ENCODE assay signal across 29 cellular contexts in genomic region chr12:89650239-89650638, GRCh38. TPM values are rescaled to one million over a fixed set of nuclear protein-coding genes. Genes with fewer than 3 reads are reported as not detected.
DNase-seq lines count a peak whose midpoint lies in the region; ATAC-seq, FAIRE-seq and TF ChIP-seq lines count a peak whose summit lies in the region.
"Had no signal": no experiment of that assay in that cellular context is flagged by ENCODE, and none has a peak within 500 bp of the region (broad histone marks: within the 10 kb centered on the region; RNA-seq: fewer than 3 reads in every experiment).

No MANE protein-coding gene starts in this region.

- H3K4me1 ChIP-seq in IMR-90 (ENCODE audit: control insufficient read depth, insufficient read depth, low read length) (peaks cover 5% of the 10 kb centered on the region; the same call in 1 of the 2 replicates), K562 (replicated peaks in 1 of 2; ENCODE audit: control insufficient read depth in 2 of 2, insufficient read depth in 2 of 2, low read length in 2 of 2) (peaks cover 3 to 19% of the 10 kb centered on the region in 2 experiments; a peak in 3 of 5 replicates), prostate gland (replicated peaks) (no peaks in the 10 kb centered on the region), BE2C (peaks cover 12% of the 10 kb centered on the region)
- H3K4me1 ChIP-seq: BLaER1 treated with 17β-estradiol and CSF1 and Interleukin-3, amounts not matched to agents 10 nM and 100 nM; SJCRH30 had no signal

- no peak overlapping the region for H2BK5ac ChIP-seq in IMR-90 (ENCODE audit: low read depth, low read length, poor library complexity, severe bottlenecking)

- POLR2A ChIA-PET in IMR-90 (lab: Charles Lee; ENCODE audit: unreplicated experiment): no interaction called here
- POLR2A ChIA-PET in K562 (lab: Yijun Ruan, JAX): no interaction called here

- H3K9me3 ChIP-seq in IMR-90 (ENCODE audit: control insufficient read depth, insufficient read depth, low read length): peaks cover 2% of the 10 kb centered on the region; the same call in 1 of the 2 replicates
- 0 out of 2 replicates have a peak, but pooled peaks cover 1% of the 10 kb centered on the region for H3K9me3 ChIP-seq in K562 (replicated peaks; ENCODE audit: control insufficient read depth, insufficient read depth, low read depth, low read length)
- H3K9me3 ChIP-seq in prostate gland: no peaks in the 10 kb centered on the region
- H3K9me3 ChIP-seq in BE2C: no peaks in the 10 kb centered on the region

- H3K4ac ChIP-seq in IMR-90 (ENCODE audit: low read depth, low read length): no peak overlapping the region

- ATAC-seq in IMR-90 (ENCODE audit: low read depth) (no peak), K562 (no peak)
- ATAC-seq: GM12878, Right ventricle myocardium inferior, SK-N-SH treated with all-trans-retinoic acid at 6 μM for 48 hours had no signal

- WGBS in IMR-90 (ENCODE audit: extremely low coverage in 2 of 2, insufficient read length in 1 of 2), 2 experiments: no CpG with 5 or more reads among the region's 2 CpGs
- whole genome bisulfite sequencing in K562 (ENCODE audit: insufficient coverage, low coverage, missing lambda C conversion rate): 96% methylated on average over 2 of the region's 2 CpGs
- 100% methylated on average over 2 of the region's 2 CpGs for WGBS in prostate gland

- H2BK15ac ChIP-seq in IMR-90 (ENCODE audit: low read depth, low read length): no peak overlapping the region

- BruUV-seq in IMR-90 (replicated peaks; lab: Mats Ljungman, UMichigan) (no TSS peak), K562 (replicated peaks; lab: Mats Ljungman, UMichigan) (no TSS peak)

- H3K14ac ChIP-seq in IMR-90 (replicated peaks; ENCODE audit: low read depth, low read length): no peak overlapping the region

- peaks cover 3% of the 10 kb centered on the region for H3K36me3 ChIP-seq in IMR-90 (ENCODE audit: control insufficient read depth, insufficient read depth, low read length)
- peaks cover 22% of the 10 kb centered on the region for H3K36me3 ChIP-seq in K562 (ENCODE audit: control insufficient read depth, insufficient read depth, low read length)
- H3K36me3 ChIP-seq in prostate gland: no peaks in the 10 kb centered on the region
- H3K36me3 ChIP-seq in BE2C: no peaks in the 10 kb centered on the region

- no peak overlapping the region for H4K8ac ChIP-seq in IMR-90 (ENCODE audit: low read depth in 2 of 2, low read length in 2 of 2)

- in situ Hi-C loops in IMR-90 (cut with MboI; ENCODE audit: low sequenced_read_pairs) (no loop called here), K562 (cut with MboI) (no loop called here)

- no peak overlapping the region for H3K18ac ChIP-seq in IMR-90 (ENCODE audit: low read depth, low read length)

- FAIRE-seq in K562 (lab: Jason Lieb, UNC): peak; percentile 11
- FAIRE-seq: A204.1, D721Med, GM12878 had no signal

- H2AK5ac ChIP-seq in IMR-90 (ENCODE audit: low read depth, low read length): no peak overlapping the region

- H3K79me1 ChIP-seq in IMR-90 (ENCODE audit: low read depth in 1 of 2, low read length in 2 of 2): peaks cover 32 to 60% of the 10 kb centered on the region in 2 experiments

- TF ChIP-seq EP300 in K562 (IDR thresholded peaks at IDR 0.05; ENCODE audit: low read length): no peak

- H3K27me3 ChIP-seq in IMR-90 (ENCODE audit: control insufficient read depth, insufficient read depth, low read length) (no peaks in the 10 kb centered on the region), K562 (ENCODE audit: control insufficient read depth in 2 of 2, insufficient read depth in 2 of 2, low read length in 2 of 2) (no peaks in the 10 kb centered on the region), prostate gland (replicated peaks; ENCODE audit: insufficient read depth) (no peaks in the 10 kb centered on the region), BE2C (no peaks in the 10 kb centered on the region)
- H3K27me3 ChIP-seq: BLaER1 treated with 17β-estradiol and CSF1 and Interleukin-3, amounts not matched to agents 10 nM and 100 nM; SJCRH30 had no signal

- H4K20me1 ChIP-seq in IMR-90 (ENCODE audit: insufficient read depth, low read length) (peaks cover 4% of the 10 kb centered on the region; the same call in 1 of the 2 replicates), K562 (replicated peaks; ENCODE audit: control insufficient read depth, insufficient read depth, low read length) (no peaks in the 10 kb centered on the region)

- dilution Hi-C loops in IMR-90 (cut with HindIII; ENCODE audit: low sequenced_read_pairs, unreplicated experiment): no loop called here

- H2BK20ac ChIP-seq in IMR-90 (ENCODE audit: low read depth, low read length): no peak overlapping the region

- peak; percentile 23 for DNase-seq in EH (ENCODE audit: low read depth)
- peak; percentile 5 for DNase-seq in IMR-90
- no peak for DNase-seq in K562 (ENCODE audit: extremely low read depth in 1 of 4, low spot score in 3 of 4)
- peak; percentile 23 for DNase-seq in fibroblast of pulmonary artery (ENCODE audit: low read depth)
- no peak for DNase-seq in prostate gland (ENCODE audit: low spot score)
- no peak for DNase-seq in activated CD8-positive, alpha-beta memory T cell treated with anti-CD3 and anti-CD28 coated beads, Interleukin-2, amount 50 U/mL, for 4 hours
- DNase-seq in NCI-H1417 treated with DMSO at 0.1 percent for 48 hours (lab: John Stamatoyannopoulos, UW): no peak
- no peak for DNase-seq in BE2C
- DNase-seq: CD4-positive, alpha-beta T cell; GDM1; GM23248; H7; NCI-H1092 treated with DMSO at 0.1 percent for 48 hours; NCI-H1436 treated with DMSO at 0.1 percent for 48 hours; NCI-H1930; NCI-H2107; NCI-H446; NCI-H524 treated with DMSO at 0.1 percent for 48 hours; NCI-H82; NK-92 treated with Interleukin-12 subunit alpha and Interleukin-12 subunit beta, amount 100 ng/mL, for 24 hours; PC-9; SJCRH30 had no signal

- no peak overlapping the region for H2AFZ ChIP-seq in IMR-90 (replicated peaks; ENCODE audit: low read length, poor library complexity)
- no peak overlapping the region for H2AFZ ChIP-seq in K562 (ENCODE audit: low read depth, low read length)
- H2AFZ ChIP-seq: GM23248, PC-9 had no signal

- H3K9me1 ChIP-seq in IMR-90 (ENCODE audit: insufficient read depth, low read length) (0 out of 2 replicates have a peak, but pooled peaks cover 3% of the 10 kb centered on the region), K562 (ENCODE audit: control insufficient read depth, insufficient read depth, low read length) (no peaks in the 10 kb centered on the region)

- CTCF ChIA-PET in IMR-90 (lab: Yijun Ruan, JAX): no interaction called here
- CTCF ChIA-PET in K562 (lab: Yijun Ruan, JAX; ENCODE audit: low intra/inter-chr PET ratio): no interaction called here

- H4K91ac ChIP-seq in IMR-90 (ENCODE audit: insufficient read depth, low read depth, low read length): no peak overlapping the region

- TF ChIP-seq CTCF in IMR-90 (conservative IDR thresholded peaks at IDR 0.05; ENCODE audit: low read depth, low read length) (no peak), K562 (IDR thresholded peaks at IDR 0.05 in 2 of 3, conservative IDR thresholded peaks at IDR 0.05 in 1 of 3; ENCODE audit: insufficient read depth in 2 of 3, low read depth in 1 of 3, low read length in 3 of 3) (no peak), fibroblast of pulmonary artery (IDR thresholded peaks at IDR 0.05; ENCODE audit: low read length, missing control alignments) (no peak), prostate gland (IDR thresholded peaks at IDR 0.05) (no peak), BE2C (IDR thresholded peaks at IDR 0.05; ENCODE audit: low read depth, low read length) (no peak)

- H2BK120ac ChIP-seq in IMR-90 (ENCODE audit: low read depth, low read length): no peak overlapping the region

- no peak overlapping the region for H4K5ac ChIP-seq in IMR-90 (ENCODE audit: low read depth, low read length)

- intact Hi-C loops in IMR-90 (cut with micrococcal nuclease): no loop called here
- intact Hi-C loops in K562 (cut with micrococcal nuclease): no loop called here
- intact Hi-C loops in prostate gland (cut with DNase I): no loop called here

- no peak for TF ChIP-seq RAD21 in IMR-90 (IDR thresholded peaks at IDR 0.05; ENCODE audit: low read length)
- no peak for TF ChIP-seq RAD21 in K562 (CRISPR knock-in tag; conservative IDR thresholded peaks at IDR 0.05 in 1 of 2, IDR thresholded peaks at IDR 0.05 in 1 of 2)

- H3K4me2 ChIP-seq in IMR-90 (ENCODE audit: low read depth, low read length): no peak overlapping the region
- no peak overlapping the region for H3K4me2 ChIP-seq in K562 (ENCODE audit: insufficient read depth, low read length)
- H3K4me2 ChIP-seq: BLaER1 treated with 17β-estradiol and CSF1 and Interleukin-3, amounts not matched to agents 10 nM and 100 nM; KMS-11; PC-9 had no signal

- H3K56ac ChIP-seq in IMR-90 (ENCODE audit: extremely low read depth, insufficient read depth, low read length): no peak overlapping the region

- TF ChIP-seq POLR2A in IMR-90 (IDR thresholded peaks at IDR 0.05; ENCODE audit: low read depth, low read length) (no peak), K562 (conservative IDR thresholded peaks at IDR 0.05) (no peak), prostate gland (IDR thresholded peaks at IDR 0.05) (no peak)

- H3K27ac ChIP-seq in IMR-90 (ENCODE audit: insufficient read depth, low read length) (no peak overlapping the region), K562 (ENCODE audit: extremely low read depth, low read depth, low read length) (no peak overlapping the region), prostate gland (no peak overlapping the region)
- H3K27ac ChIP-seq: BLaER1 treated with 17β-estradiol and CSF1 and Interleukin-3, amounts not matched to agents 10 nM and 100 nM; GM23248; KMS-11; PC-9; SJCRH30 had no signal

- H3K9ac ChIP-seq in IMR-90 (ENCODE audit: low read depth, low read length) (no peak overlapping the region), K562 (ENCODE audit: insufficient read depth in 1 of 2, low read depth in 2 of 2, low read length in 2 of 2) (no peak overlapping the region)
- H3K9ac ChIP-seq: BLaER1 treated with 17β-estradiol and CSF1 and Interleukin-3, amounts not matched to agents 10 nM and 100 nM; GM23248; KMS-11 had no signal

- no peak overlapping the region for H3K23ac ChIP-seq in IMR-90 (ENCODE audit: low read depth, low read length)

- H2AK9ac ChIP-seq in IMR-90 (replicated peaks; ENCODE audit: low read depth, low read length, poor library complexity): no peak overlapping the region

- H3K79me2 ChIP-seq in K562 (ENCODE audit: control insufficient read depth, insufficient read depth, low read length): peaks cover 41% of the 10 kb centered on the region; the same call in 2 of the 3 replicates

- H3K4me3 ChIP-seq in IMR-90 (ENCODE audit: insufficient read depth, low read depth, low read length) (no peak overlapping the region), K562 (no peak overlapping the region), fibroblast of pulmonary artery (replicated peaks; ENCODE audit: low read depth, low read length) (no peak overlapping the region), prostate gland (no peak overlapping the region), BE2C (ENCODE audit: low read depth, low read length) (no peak overlapping the region)
- H3K4me3 ChIP-seq: BLaER1 treated with 17β-estradiol and CSF1 and Interleukin-3, amounts not matched to agents 10 nM and 100 nM; GM12878; GM23248; PC-9; SJCRH30 had no signal

RNA-seq across cellular contexts. Expression of gene ATP2B1, which starts 58.4 kb away (rescaled TPM):
- total RNA-seq in IMR-90 (2012; rRNA removed): 32.6 and 42.5 TPM in 2 replicates
- polyA plus RNA-seq in IMR-90 (2012; rRNA removed): 9.6 and 9.9 TPM in 2 replicates
- 1.2 and 4.2 TPM in 2 replicates for polyA plus RNA-seq in IMR-90 (2012; cell fraction: cytosol; rRNA removed)
- 0.72 and 18.7 TPM in 2 replicates for polyA plus RNA-seq in IMR-90 (2012; cell fraction: nucleus; rRNA removed; ENCODE audit: low replicate concordance)
- total RNA-seq in K562 (2011; cell fraction: chromatin; rRNA removed; ENCODE audit: low replicate concordance): 36.0 and 177 TPM in 2 replicates
- total RNA-seq in K562 (2011; cell fraction: nucleolus; rRNA removed): 21.2 and 30.4 TPM in 2 replicates
- 57.1 and 97.8 TPM in 2 replicates for total RNA-seq in K562 (2011; cell fraction: nucleoplasm; rRNA removed)
- 15.4 and 27.9 TPM in 2 replicates for total RNA-seq in K562 (2014; rRNA removed)
- 38.3 and 45.9 TPM in 2 replicates for total RNA-seq in K562 (2014; rRNA removed; fragmentation: Illumina TruSeq; extraction: Trizol)
- total RNA-seq in K562 (2015; rRNA removed; fragmentation: Illumina TruSeq; extraction: Trizol): 35.0 and 39.0 TPM in 2 replicates
- 27.5 and 27.8 TPM in 2 replicates for total RNA-seq in K562 (2021)
- polyA plus RNA-seq in K562 (2011; rRNA removed): 17.5 and 22.7 TPM in 2 replicates
- 3.3 and 7.2 TPM in 2 replicates for polyA plus RNA-seq in K562 (2011; cell fraction: cytosol; rRNA removed)
- 19.0 and 29.5 TPM in 2 replicates for polyA plus RNA-seq in K562 (2011; cell fraction: nucleus; rRNA removed)
- 12.7 and 20.0 TPM in 2 replicates for polyA plus RNA-seq in K562 (2012)
- 26.1 and 28.5 TPM in 2 replicates for polyA plus RNA-seq in K562 (2014; fragmentation: Illumina TruSeq; extraction: Trizol)
- 1 to 10 TPM; 8.6 to 9.7 TPM for polyA plus RNA-seq in K562 (2014; fragmentation: Nextera tagmentation; extraction: Ambion mirVana)
- 16.2 and 26.5 TPM in 2 replicates for polyA plus RNA-seq in K562 (2014; rRNA removed)
- 50.0 and 57.4 TPM in 2 replicates for polyA minus RNA-seq in K562 (2011; rRNA and poly(A)+ RNA removed)
- polyA minus RNA-seq in K562 (2011; cell fraction: cytosol; rRNA and poly(A)+ RNA removed): 18.1 and 19.4 TPM in 2 replicates
- 27.1 and 50.1 TPM in 2 replicates for polyA minus RNA-seq in K562 (2011; cell fraction: nucleus; rRNA and poly(A)+ RNA removed)
- 10 to 100 TPM; 16.4 to 80.3 TPM for total RNA-seq in prostate gland
- 29.1 TPM for polyA plus RNA-seq in BE2C (2012; ENCODE audit: insufficient read depth, insufficient read length, low read depth)

Comparison
In these comparisons a context has a peak if more than half of its experiments do, and no peak if none do; other contexts are left out.
1. DNase-seq: peak in EH (single experiment), IMR-90 (single experiment) and fibroblast of pulmonary artery (single experiment); none in K562 (0 of 4), prostate gland (single experiment), activated CD8-positive, alpha-beta memory T cell treated with anti-CD3 and anti-CD28 coated beads, Interleukin-2, amount 50 U/mL, for 4 hours (single experiment), NCI-H1417 treated with DMSO at 0.1 percent for 48 hours (single experiment) and BE2C (single experiment).